In genomic region chr19:38647368-38647965, GRCh38 we compare ENCODE assay signal across 8 cellular contexts. TPM values are rescaled to one million over a fixed set of nuclear protein-coding genes. Genes with fewer than 3 reads are reported as not detected.
DNase-seq lines count a peak whose midpoint lies in the region; ATAC-seq and TF ChIP-seq lines count a peak whose summit lies in the region.

Gene ACTN4, plus strand, starts transcription at chr19:38647649. Its CDS starts 97 bp downstream, at chr19:38647746.

- H3K4me1 ChIP-seq in spleen: peaks cover 26 to 58% (median 42%) of the 10 kb centered on the region in 6 donors

- intact Hi-C loops in spleen (cut with DNase I; ENCODE audit: low total_unique reads): no loop called here

- H3K36me3 ChIP-seq in spleen: no peaks in the 10 kb centered on the region

- peak; percentile 88 for ATAC-seq in HG03175 (IDR thresholded peaks at IDR 0.05; ENCODE audit: unreplicated experiment)

- TF ChIP-seq POLR2A in GM18951 (IDR thresholded peaks at IDR 0.05; ENCODE audit: extremely low read depth, insufficient read depth, insufficient read length): peak; percentile 97
- peak; percentile 63 to 94 (median 93) for TF ChIP-seq POLR2A in spleen (IDR thresholded peaks at IDR 0.05)

- peak within 1 kb of the TSS; percentile 72 for H3K27ac ChIP-seq in caudate nucleus (ENCODE audit: low read depth, low read length)
- peak within 1 kb of the TSS; percentile 80 to 94 (median 92) for H3K27ac ChIP-seq in spleen

- H3K4me3 ChIP-seq in AG09309 (ENCODE audit: control insufficient read depth, low read depth, low read length) (peak within 1 kb of the TSS; percentile 91), spleen (peak within 1 kb of the TSS; percentile 76 to 94 (median 86))

- in situ Hi-C loops in GM18951 (cut with MboI; ENCODE audit: low sequenced_read_pairs, unreplicated experiment): no loop called here

- TF ChIP-seq CTCF in AG09309 (IDR thresholded peaks at IDR 0.05; ENCODE audit: control insufficient read depth, insufficient read depth, low read depth, low read length, missing control alignments) (no peak), spleen (IDR thresholded peaks at IDR 0.05 in 8 of 11, conservative IDR thresholded peaks at IDR 0.05 in 3 of 11) (peak in 1 of 11 experiments; percentile 14)

- H3K9me3 ChIP-seq in spleen: no peaks in the 10 kb centered on the region

- H3K27me3 ChIP-seq in spleen (replicated peaks in 1 of 7): no peaks in the 10 kb centered on the region

- DNase-seq in AG09309 (ENCODE audit: low read depth) (no peak), NCI-H226 (peak; percentile 88), caudate nucleus (lab: John Stamatoyannopoulos, UW) (peak in 60 of 61 donors; percentile 78 to 100 (median 96)), inferior parietal cortex (ENCODE audit: extremely low spot score) (peak; percentile 97), spleen (peak; percentile 100)
- DNase-seq in activated CD4-positive, CD25-positive, alpha-beta regulatory T cell (lab: John Stamatoyannopoulos, UW): peak; percentile 100

- 0 to 1% (median 0%) methylated on average over 19 to 77 of the region's 77 CpGs for WGBS in spleen, 5 donors

RNA-seq across cellular contexts. Expression of gene ACTN4, which starts in this region (rescaled TPM):
- 100 to 1,000 TPM; 360 to 621 (median 487) TPM for total RNA-seq in spleen
- polyA plus RNA-seq in spleen: 100 to 1,000 TPM in 1 of 3 donors, 10 to 100 TPM in 2; 39.3 to 185 (median 51.2) TPM
